19 cellular contexts compared by ENCODE assay signal in the genomic region with DNA sequence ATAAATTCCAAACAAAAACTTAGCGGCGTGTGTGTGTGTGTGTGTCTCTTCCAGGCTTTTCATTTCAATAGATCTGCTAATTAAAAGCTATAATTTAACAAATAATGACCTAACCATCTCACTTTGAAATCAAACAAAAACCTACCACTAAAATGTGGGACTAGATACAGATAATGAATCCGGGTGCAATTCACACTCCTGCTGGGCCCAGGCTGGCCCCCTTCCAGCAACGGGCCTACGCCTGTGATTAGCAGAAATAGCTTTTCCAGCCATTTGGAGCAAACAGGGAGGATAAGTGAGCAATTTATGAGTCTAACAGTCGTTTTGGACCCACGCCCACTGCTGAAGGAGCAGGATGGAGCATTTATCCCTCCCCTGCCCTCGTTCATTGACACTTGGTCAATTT. TPM values are rescaled to one million over a fixed set of nuclear protein-coding genes. Genes with fewer than 3 reads are reported as not detected.
DNase-seq lines count a peak whose midpoint lies in the region; ATAC-seq, FAIRE-seq and TF ChIP-seq lines count a peak whose summit lies in the region.
"Had no signal": no experiment of that assay in that cellular context is flagged by ENCODE, and none has a peak within 500 bp of the region (broad histone marks: within the 10 kb centered on the region; RNA-seq: fewer than 3 reads in every experiment).

No MANE protein-coding gene starts in this region.

- H3K36me3 ChIP-seq in heart right ventricle: no peaks in the 10 kb centered on the region
- no peaks in the 10 kb centered on the region for H3K36me3 ChIP-seq in endothelial cell of umbilical vein (ENCODE audit: control insufficient read depth in 2 of 2, extremely low read depth in 1 of 2, insufficient read depth in 2 of 2, low read length in 2 of 2)
- H3K36me3 ChIP-seq in right lobe of liver: no peaks in the 10 kb centered on the region
- H3K36me3 ChIP-seq: cardiac muscle cell had no signal

- H3K9me1 ChIP-seq in endothelial cell of umbilical vein (replicated peaks; ENCODE audit: control insufficient read depth, extremely low read depth, insufficient read depth, low read length): no peaks in the 10 kb centered on the region

- no peaks in the 10 kb centered on the region for H3K36me3 Mint-ChIP-seq in T-helper 17 cell (ENCODE audit: low read depth)

- no peak overlapping the region for H3K4me3 Mint-ChIP-seq in T-helper 17 cell
- H3K4me3 Mint-ChIP-seq: stimulated activated naive B cell treated with anti-CD40 and anti-IgM and Interleukin-4, amounts not matched to agents 10 μg/mL and 1 μg/mL and 100 μg/mL, for 72 hours had no signal

- H3K4me2 ChIP-seq in endothelial cell of umbilical vein (ENCODE audit: insufficient read depth, low read length): no peak overlapping the region

- dilution Hi-C loops in endothelial cell of umbilical vein (cut with MboI; ENCODE audit: extremely low pct_ligation_motif_present, low sequenced_read_pairs): no loop called here

- peak; percentile 43 to 61 for DNase-seq in heart right ventricle
- no peak for DNase-seq in cardiac septum (ENCODE audit: low spot score)
- DNase-seq in NCI-H2227 treated with DMSO at 0.1 percent for 48 hours (lab: John Stamatoyannopoulos, UW): peak; percentile 95
- DNase-seq in endothelial cell of umbilical vein (ENCODE audit: low read depth, low spot score): no peak
- DNase-seq in right lobe of liver: no peak
- DNase-seq in T-helper 17 cell: no peak
- no peak for DNase-seq in SHP77 treated with DMSO at 0.1 percent for 48 hours (lab: John Stamatoyannopoulos, UW)
- DNase-seq: activated gamma-delta T cell; Karpas-422; NK-92 treated with Interleukin-12 subunit alpha and Interleukin-12 subunit beta, amount 100 ng/mL, for 24 hours; stimulated activated naive B cell treated with anti-CD40 and anti-IgM and Interleukin-4, amounts not matched to agents 10 μg/mL and 1 μg/mL and 100 μg/mL, for 72 hours; SW 1271 had no signal

- POLR2A ChIA-PET in endothelial cell of umbilical vein (lab: Charles Lee): no interaction called here

- H3K9me3 ChIP-seq in heart right ventricle: peaks cover 0 to 7% (median 0%) of the 10 kb centered on the region in 11 donors
- H3K9me3 ChIP-seq in endothelial cell of umbilical vein (replicated peaks; ENCODE audit: control insufficient read depth, insufficient read depth, low read length): no peaks in the 10 kb centered on the region
- no peaks in the 10 kb centered on the region for H3K9me3 ChIP-seq in right lobe of liver
- H3K9me3 ChIP-seq in T-helper 17 cell (ENCODE audit: control insufficient read depth, low read length, poor library complexity, severe bottlenecking): no peaks in the 10 kb centered on the region
- H3K9me3 ChIP-seq: psoas muscle had no signal

- peaks cover 0 to 21% (median 0%) of the 10 kb centered on the region in 7 donors for H3K27me3 ChIP-seq in heart right ventricle
- peaks cover 2 to 3% of the 10 kb centered on the region in 2 experiments for H3K27me3 ChIP-seq in endothelial cell of umbilical vein (ENCODE audit: control insufficient read depth in 2 of 2, insufficient read depth in 2 of 2, low read length in 2 of 2)
- no peaks in the 10 kb centered on the region for H3K27me3 ChIP-seq in right lobe of liver

- peaks cover 7% of the 10 kb centered on the region for H3K4me1 Mint-ChIP-seq in T-helper 17 cell

- H3K4me3 ChIP-seq in heart right ventricle (no peak overlapping the region), endothelial cell of umbilical vein (replicated peaks in 1 of 3; ENCODE audit: insufficient read depth in 1 of 3, low read depth in 1 of 3, low read length in 3 of 3) (no peak overlapping the region), right lobe of liver (no peak overlapping the region)
- H3K4me3 ChIP-seq: cardiac muscle cell, mucosa of descending colon, psoas muscle had no signal

- intact Hi-C loops in heart right ventricle (cut with DNase I): loop anchor here in 1 of 10 donors (10.0 kb wide), 1 partner anchor 393 kb away; a partner anchor contains a TSS
- intact Hi-C loops in cardiac septum (cut with DNase I): no loop called here
- intact Hi-C loops in endothelial cell of umbilical vein (cut with micrococcal nuclease): no loop called here
- intact Hi-C loops in right lobe of liver (cut with DNase I): no loop called here

- CTCF ChIA-PET in endothelial cell of umbilical vein (lab: Charles Lee): interaction anchor here (0.8 kb wide), 1 partner anchor 263 kb away, joined by 3 read pairs; no protein-coding TSS in a partner anchor

- BruUV-seq in endothelial cell of umbilical vein (replicated peaks; lab: Mats Ljungman, UMichigan): no TSS peak

- FAIRE-seq in endothelial cell of umbilical vein (lab: Jason Lieb, UNC): no peak
- FAIRE-seq: GM18507 had no signal

- 41 to 44% methylated on average over 8 of the region's 8 CpGs for WGBS in heart right ventricle, 2 donors
- WGBS in right lobe of liver (ENCODE audit: insufficient coverage, low coverage, low lambda C conversion rate, missing lambda C conversion rate): 51% methylated on average over 8 of the region's 8 CpGs

- TF ChIP-seq CTCF in heart right ventricle (IDR thresholded peaks at IDR 0.05): no peak
- TF ChIP-seq CTCF in endothelial cell of umbilical vein (IDR thresholded peaks at IDR 0.05; ENCODE audit: extremely low read depth in 1 of 2, insufficient read depth in 1 of 2, low read depth in 1 of 2, low read length in 2 of 2): no peak
- TF ChIP-seq CTCF in right lobe of liver (IDR thresholded peaks at IDR 0.05): no peak

- TF ChIP-seq POLR2A in endothelial cell of umbilical vein (IDR thresholded peaks at IDR 0.05; ENCODE audit: low read depth, low read length) (no peak), right lobe of liver (IDR thresholded peaks at IDR 0.05) (no peak)

- peak overlapping the region in 6 of 10 donors; percentile 9 to 48 (median 36) for H3K27ac ChIP-seq in heart right ventricle
- no peak overlapping the region for H3K27ac ChIP-seq in endothelial cell of umbilical vein (ENCODE audit: insufficient read depth, low read depth, low read length)
- H3K27ac ChIP-seq in right lobe of liver: no peak overlapping the region
- H3K27ac ChIP-seq: cardiac muscle cell, epithelial cell of prostate, psoas muscle had no signal

- no peaks in the 10 kb centered on the region for H4K20me1 ChIP-seq in endothelial cell of umbilical vein (replicated peaks; ENCODE audit: control insufficient read depth, extremely low read depth, insufficient read depth, low read length)

- H3K27ac Mint-ChIP-seq in T-helper 17 cell: no peak overlapping the region

- no peak overlapping the region for H3K9ac ChIP-seq in endothelial cell of umbilical vein (replicated peaks; ENCODE audit: extremely low read depth, insufficient read depth, low read length)

- ATAC-seq in heart right ventricle (peak in 6 of 8 donors; percentile 15 to 51 (median 33)), right lobe of liver (no peak), HG03565 (IDR thresholded peaks at IDR 0.05; ENCODE audit: unreplicated experiment) (no peak), T-helper 17 cell (no peak)
- ATAC-seq: mucosa of descending colon; psoas muscle; stimulated activated naive B cell treated with anti-CD40 and anti-IgM and Interleukin-4, amounts not matched to agents 10 μg/mL and 1 μg/mL and 100 μg/mL, for 72 hours had no signal

- peaks cover 18% of the 10 kb centered on the region for H3K27me3 Mint-ChIP-seq in T-helper 17 cell

- H3K4me1 ChIP-seq in heart right ventricle (peaks cover 0 to 35% (median 21%) of the 10 kb centered on the region in 9 donors), endothelial cell of umbilical vein (ENCODE audit: control insufficient read depth, extremely low read depth, insufficient read depth, low read length) (no peaks in the 10 kb centered on the region), right lobe of liver (no peaks in the 10 kb centered on the region)

- peak overlapping the region; percentile 43 for H2AFZ ChIP-seq in endothelial cell of umbilical vein (ENCODE audit: low read depth, low read length)

- no peaks in the 10 kb centered on the region for H3K79me2 ChIP-seq in endothelial cell of umbilical vein (ENCODE audit: control insufficient read depth, insufficient read depth, low read length)

TF ChIP-seq in endothelial cell of umbilical vein, 7 proteins besides CTCF, POLR2A, EP300 and RAD21 (continues in another document):
- TF ChIP-seq, protein P1, sequence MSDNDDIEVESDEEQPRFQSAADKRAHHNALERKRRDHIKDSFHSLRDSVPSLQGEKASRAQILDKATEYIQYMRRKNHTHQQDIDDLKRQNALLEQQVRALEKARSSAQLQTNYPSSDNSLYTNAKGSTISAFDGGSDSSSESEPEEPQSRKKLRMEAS (IDR thresholded peaks at IDR 0.05; ENCODE audit: insufficient read depth, insufficient read length): no peak
- TF ChIP-seq FOS (IDR thresholded peaks at IDR 0.05; ENCODE audit: borderline replicate concordance, insufficient read depth, low read length) (no peak), EZH2 (IDR thresholded peaks at IDR 0.05; ENCODE audit: borderline replicate concordance, low read depth, low read length, severe bottlenecking) (no peak), GATA2 (IDR thresholded peaks at IDR 0.05; ENCODE audit: insufficient read depth, insufficient read length, low read depth, low read length) (no peak)

RNA-seq across cellular contexts. Expression of a gene that starts 18.0 kb away (rescaled TPM):
- total RNA-seq in heart right ventricle (under 1 TPM in 2 of 10 donors, not detected in 8; 0.30 to 0.37 TPM), cardiac septum (not detected), endothelial cell of umbilical vein (not detected in 2 replicates), right lobe of liver (not detected), T-helper 17 cell (not detected)
- polyA plus RNA-seq in heart right ventricle (not detected), endothelial cell of umbilical vein (not detected in 2 replicates)
- polyA plus RNA-seq in endothelial cell of umbilical vein (2011; cell fraction: cytosol; rRNA removed): not detected in 2 replicates
- polyA plus RNA-seq in endothelial cell of umbilical vein (2011; cell fraction: nucleus; rRNA removed): not detected in 2 replicates
- not detected in 2 replicates for polyA plus RNA-seq in endothelial cell of umbilical vein (2012)
- polyA minus RNA-seq in endothelial cell of umbilical vein: not detected in 2 replicates
- not detected for polyA minus RNA-seq in endothelial cell of umbilical vein (2011; cell fraction: cytosol; rRNA and poly(A)+ RNA removed)
- polyA minus RNA-seq in endothelial cell of umbilical vein (2011; cell fraction: nucleus; rRNA and poly(A)+ RNA removed): not detected in 2 replicates
- total RNA-seq: mucosa of descending colon, psoas muscle had no signal
- polyA plus RNA-seq: AG04450, cardiac muscle cell, psoas muscle had no signal

RNA-seq across cellular contexts. Expression of a gene that starts 27.3 kb away (rescaled TPM):
- total RNA-seq in heart right ventricle: 1 to 10 TPM in 5 of 10 donors, under 1 TPM in 4, not detected in 1; 0.12 to 9.2 (median 1.1) TPM
- 1 to 10 TPM; 2.0 to 3.4 TPM for polyA plus RNA-seq in heart right ventricle
- 0.65 TPM for total RNA-seq in cardiac septum
- not detected in 2 replicates for total RNA-seq in endothelial cell of umbilical vein
- polyA plus RNA-seq in endothelial cell of umbilical vein: not detected in 2 replicates
- polyA plus RNA-seq in endothelial cell of umbilical vein (2011; cell fraction: cytosol; rRNA removed): not detected in 2 replicates
- not detected in 2 replicates for polyA plus RNA-seq in endothelial cell of umbilical vein (2011; cell fraction: nucleus; rRNA removed)
- polyA plus RNA-seq in endothelial cell of umbilical vein (2012): not detected in 2 replicates
- polyA minus RNA-seq in endothelial cell of umbilical vein: not detected in 2 replicates
- not detected for polyA minus RNA-seq in endothelial cell of umbilical vein (2011; cell fraction: cytosol; rRNA and poly(A)+ RNA removed)
- polyA minus RNA-seq in endothelial cell of umbilical vein (2011; cell fraction: nucleus; rRNA and poly(A)+ RNA removed): not detected in 2 replicates
- not detected for total RNA-seq in right lobe of liver
- total RNA-seq in T-helper 17 cell: not detected
- total RNA-seq: cardiac muscle cell had no signal
- polyA plus RNA-seq: AG04450, cardiac muscle cell had no signal

Comparison
In these comparisons a context has a peak if more than half of its experiments do, and no peak if none do; other contexts are left out.
1. DNase-seq: peak in heart right ventricle (2 of 2) and NCI-H2227 treated with DMSO at 0.1 percent for 48 hours (single experiment); none in cardiac septum (single experiment), endothelial cell of umbilical vein (single experiment), right lobe of liver (0 of 3), T-helper 17 cell (0 of 3) and SHP77 treated with DMSO at 0.1 percent for 48 hours (single experiment).
2. ATAC-seq: peak in heart right ventricle (6 of 8); none in right lobe of liver (0 of 4), HG03565 (single experiment) and T-helper 17 cell (single experiment).
3. H3K27ac ChIP-seq: peak in heart right ventricle (6 of 10); none in endothelial cell of umbilical vein (single experiment) and right lobe of liver (0 of 3).